9 cellular contexts compared by ENCODE assay signal in genomic region chr12:11650279-11650696, GRCh38. TPM values are rescaled to one million over a fixed set of nuclear protein-coding genes. Genes with fewer than 3 reads are reported as not detected.
DNase-seq lines count a peak whose midpoint lies in the region; ATAC-seq, FAIRE-seq and TF ChIP-seq lines count a peak whose summit lies in the region.
"Had no signal": no experiment of that assay in that cellular context is flagged by ENCODE, and none has a peak within 500 bp of the region (broad histone marks: within the 10 kb centered on the region; RNA-seq: fewer than 3 reads in every experiment).

No MANE protein-coding gene starts in this region.

- peak overlapping the region; percentile 2 to 84 for H3K9ac ChIP-seq in kidney (ENCODE audit: low read length in 2 of 2)

- H3K27me3 Mint-ChIP-seq in activated naive CD8-positive, alpha-beta T cell treated with anti-CD3 and anti-CD28 coated beads for 36 hours: no peaks in the 10 kb centered on the region

- ATAC-seq in heart left ventricle (peak in 1 of 4 donors; percentile 1), GM19463 (IDR thresholded peaks at IDR 0.05; ENCODE audit: unreplicated experiment) (no peak)

- DNase-seq in heart left ventricle (peak in 4 of 5 donors; percentile 42 to 60 (median 48)), cardiac septum (ENCODE audit: low spot score) (no peak), kidney (no peak), tibial artery (no peak), T1000 (lab: John Stamatoyannopoulos, UW) (no peak)
- DNase-seq in activated naive CD8-positive, alpha-beta T cell treated with anti-CD3 and anti-CD28 coated beads for 36 hours: no peak
- DNase-seq in activated CD4-positive, alpha-beta T cell treated with anti-CD3 and anti-CD28 coated beads for 48 hours: no peak

- H3K4me1 ChIP-seq in heart left ventricle (peaks cover 0 to 47% (median 33%) of the 10 kb centered on the region in 12 donors), kidney (ENCODE audit: control insufficient read depth in 1 of 2, insufficient read depth in 1 of 2, low read depth in 1 of 2, low read length in 2 of 2) (peaks cover 12 to 13% of the 10 kb centered on the region in 2 donors), tibial artery (peaks cover 0 to 35% (median 26%) of the 10 kb centered on the region in 4 donors)

- peak overlapping the region; percentile 89 to 100 (median 98) for H3K27ac ChIP-seq in heart left ventricle
- peak overlapping the region; percentile 92 to 93 for H3K27ac ChIP-seq in kidney (ENCODE audit: low read depth in 2 of 2, low read length in 2 of 2)
- peak overlapping the region; percentile 95 for H3K27ac ChIP-seq in tibial artery

- peaks cover 39% of the 10 kb centered on the region for H3K4me1 Mint-ChIP-seq in activated naive CD8-positive, alpha-beta T cell treated with anti-CD3 and anti-CD28 coated beads for 36 hours

- H3K27ac Mint-ChIP-seq in activated naive CD8-positive, alpha-beta T cell treated with anti-CD3 and anti-CD28 coated beads for 36 hours: peak overlapping the region; percentile 93

- no peak for TF ChIP-seq POLR2A in heart left ventricle (IDR thresholded peaks at IDR 0.05)

- H3K36me3 Mint-ChIP-seq in activated naive CD8-positive, alpha-beta T cell treated with anti-CD3 and anti-CD28 coated beads for 36 hours: peaks cover 3% of the 10 kb centered on the region

- H3K9me3 ChIP-seq in heart left ventricle (no peaks in the 10 kb centered on the region), kidney (ENCODE audit: control insufficient read depth in 1 of 2, low read length in 2 of 2) (no peaks in the 10 kb centered on the region), tibial artery (no peaks in the 10 kb centered on the region)

- 0 to 3% (median 1%) methylated on average over 11 to 17 of the region's 17 CpGs for WGBS in heart left ventricle, 4 donors

- intact Hi-C loops in heart left ventricle (cut with DNase I): loop anchor here in 9 of 10 donors (2.0 to 10.0 kb wide), 14 partner anchors 57 to 245 kb away; no protein-coding TSS in a partner anchor
- intact Hi-C loops in cardiac septum (cut with DNase I): loop anchor here (5.0 kb wide), 4 partner anchors 57 to 242 kb away; no protein-coding TSS in a partner anchor
- intact Hi-C loops in kidney (cut with DNase I): no loop called here
- intact Hi-C loops in tibial artery (cut with DNase I; ENCODE audit: low total_unique reads): loop anchor here (10.0 kb wide), 1 partner anchor 115 kb away; no protein-coding TSS in a partner anchor

- H3K4me3 Mint-ChIP-seq in activated naive CD8-positive, alpha-beta T cell treated with anti-CD3 and anti-CD28 coated beads for 36 hours: peak overlapping the region; percentile 91

- no peaks in the 10 kb centered on the region for H3K27me3 ChIP-seq in heart left ventricle
- no peaks in the 10 kb centered on the region for H3K27me3 ChIP-seq in tibial artery

- H3K9me3 Mint-ChIP-seq in activated naive CD8-positive, alpha-beta T cell treated with anti-CD3 and anti-CD28 coated beads for 36 hours: no peaks in the 10 kb centered on the region

- no peak for FAIRE-seq in kidney (lab: Jason Lieb, UNC)
- FAIRE-seq: endometrium had no signal

- TF ChIP-seq CTCF in heart left ventricle (IDR thresholded peaks at IDR 0.05) (no peak), kidney (IDR thresholded peaks at IDR 0.05; ENCODE audit: borderline replicate concordance, extremely low read depth, insufficient read depth) (no peak), tibial artery (IDR thresholded peaks at IDR 0.05) (no peak)

- H3K36me3 ChIP-seq in heart left ventricle: no peaks in the 10 kb centered on the region
- no peaks in the 10 kb centered on the region for H3K36me3 ChIP-seq in kidney (ENCODE audit: control insufficient read depth in 1 of 2, insufficient read depth in 2 of 2, low read length in 2 of 2)
- H3K36me3 ChIP-seq in tibial artery: no peaks in the 10 kb centered on the region

- H3K4me3 ChIP-seq in heart left ventricle (peak overlapping the region; percentile 55 to 94 (median 85)), kidney (ENCODE audit: low read length in 2 of 2) (peak overlapping the region; percentile 94 to 97), tibial artery (peak overlapping the region; percentile 88)

RNA-seq across cellular contexts. Expression of gene ETV6, which starts 0.8 kb away (rescaled TPM):
- total RNA-seq in heart left ventricle (10 to 100 TPM in 8 of 9 donors, 1 to 10 TPM in 1; 7.1 to 37.3 (median 14.4) TPM), cardiac septum (18.4 TPM), kidney (59.8 TPM)
- polyA plus RNA-seq in heart left ventricle (1 to 10 TPM; 3.9 to 4.3 TPM), kidney (ENCODE audit: insufficient read depth, low read depth, low replicate concordance) (5.2 TPM)
- 10 to 100 TPM; 21.6 to 23.7 TPM for total RNA-seq in activated naive CD8-positive, alpha-beta T cell treated with anti-CD3 and anti-CD28 coated beads for 36 hours

Comparison
In these comparisons a context has a peak if more than half of its experiments do, and no peak if none do; other contexts are left out.
1. DNase-seq: peak in heart left ventricle (4 of 5); none in cardiac septum (single experiment), activated naive CD8-positive, alpha-beta T cell treated with anti-CD3 and anti-CD28 coated beads for 36 hours (single experiment), kidney (single experiment), tibial artery (0 of 2), activated CD4-positive, alpha-beta T cell treated with anti-CD3 and anti-CD28 coated beads for 48 hours (single experiment) and T1000 (single experiment).
2. Peak in every context shown above with its lines, with median percentiles within 50 percentile points of each other: H3K27ac ChIP-seq and H3K4me3 ChIP-seq.